In the genomic region with DNA sequence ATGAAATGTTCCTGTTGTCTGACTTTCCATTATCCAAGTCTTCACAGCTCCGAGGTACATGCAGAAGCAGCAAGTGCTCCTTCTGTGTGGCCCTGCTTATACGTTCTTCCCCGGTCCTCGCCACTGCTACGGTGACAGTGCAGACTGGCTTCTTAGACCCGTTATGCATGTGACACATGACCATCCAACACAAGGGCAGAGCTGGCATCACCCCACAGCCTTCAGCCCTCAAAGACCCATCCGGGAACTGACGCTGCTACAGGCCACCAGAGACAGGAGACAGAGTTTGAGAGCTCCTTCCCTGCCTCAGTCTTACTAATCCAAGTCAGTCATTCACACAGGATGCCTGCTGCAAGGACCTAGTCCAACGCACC, we compare ENCODE assay signal across 19 cellular contexts.
"Had no signal": no experiment of that assay in that cellular context is flagged by ENCODE, and none has a peak within 500 bp of the region (broad histone marks: within the 10 kb centered on the region; RNA-seq: fewer than 3 reads in every experiment).

No MANE protein-coding gene starts in this region.

- H3K27ac Mint-ChIP-seq: activated B cell treated with CpG ODN at 0.5 μM for 24 hours; activated CD4-positive, alpha-beta T cell treated with anti-CD3 and anti-CD28 coated beads, Interleukin-2, amount 10 ng/mL, durations not matched to agents 24 days and 14 days; activated CD8-positive, alpha-beta T cell treated with anti-CD3 and anti-CD28 coated beads, Interleukin-2, amount 10 ng/mL, durations not matched to agents 7 days and 5 days; activated naive CD4-positive, alpha-beta T cell treated with anti-CD3 and anti-CD28 coated beads, Interleukin-2, amount 50 U/mL, for 24 hours; progenitor cell of endocrine pancreas; stimulated activated naive CD8-positive, alpha-beta T cell treated with anti-CD3 and anti-CD28 coated beads, Interleukin-15, Interleukin-2, amounts not matched to agents 100 ng/mL and 50 ng/mL, for 24 hours; type B pancreatic cell had no signal

- H3K9me3 Mint-ChIP-seq: activated B cell treated with CpG ODN at 0.5 μM for 24 hours; activated CD4-positive, alpha-beta T cell treated with anti-CD3 and anti-CD28 coated beads, Interleukin-2, amount 10 ng/mL, durations not matched to agents 24 days and 14 days; activated naive CD4-positive, alpha-beta T cell treated with anti-CD3 and anti-CD28 coated beads, Interleukin-2, amount 50 U/mL, for 24 hours; memory B cell; natural killer cell; stimulated activated naive CD8-positive, alpha-beta T cell treated with anti-CD3 and anti-CD28 coated beads, Interleukin-15, Interleukin-2, amounts not matched to agents 100 ng/mL and 50 ng/mL, for 24 hours; type B pancreatic cell had no signal

- H3K4me2 ChIP-seq: hepatocyte had no signal

- H3K79me2 ChIP-seq: hepatocyte had no signal

- H3K4me1 Mint-ChIP-seq: activated CD4-positive, alpha-beta T cell treated with anti-CD3 and anti-CD28 coated beads, Interleukin-2, amount 10 ng/mL, durations not matched to agents 24 days and 14 days; activated naive CD4-positive, alpha-beta T cell treated with anti-CD3 and anti-CD28 coated beads, Interleukin-2, amount 50 U/mL, for 24 hours had no signal

- H2AFZ ChIP-seq: hepatocyte had no signal

- H3K27me3 Mint-ChIP-seq: activated B cell treated with CpG ODN at 0.5 μM for 24 hours; activated CD4-positive, alpha-beta T cell treated with anti-CD3 and anti-CD28 coated beads, Interleukin-2, amount 10 ng/mL, durations not matched to agents 24 days and 14 days; activated naive CD4-positive, alpha-beta T cell treated with anti-CD3 and anti-CD28 coated beads, Interleukin-2, amount 50 U/mL, for 24 hours; memory B cell; progenitor cell of endocrine pancreas; stimulated activated naive CD8-positive, alpha-beta T cell treated with anti-CD3 and anti-CD28 coated beads, Interleukin-15, Interleukin-2, amounts not matched to agents 100 ng/mL and 50 ng/mL, for 24 hours; type B pancreatic cell had no signal

- H3K4me3 Mint-ChIP-seq: activated B cell treated with CpG ODN at 0.5 μM for 24 hours; activated CD4-positive, alpha-beta T cell treated with anti-CD3 and anti-CD28 coated beads, Interleukin-2, amount 10 ng/mL, durations not matched to agents 24 days and 14 days; activated CD8-positive, alpha-beta T cell treated with anti-CD3 and anti-CD28 coated beads, Interleukin-2, amount 10 ng/mL, durations not matched to agents 7 days and 5 days; activated naive CD4-positive, alpha-beta T cell treated with anti-CD3 and anti-CD28 coated beads, Interleukin-2, amount 50 U/mL, for 24 hours; memory B cell; natural killer cell; stimulated activated naive CD8-positive, alpha-beta T cell treated with anti-CD3 and anti-CD28 coated beads, Interleukin-15, Interleukin-2, amounts not matched to agents 100 ng/mL and 50 ng/mL, for 24 hours; type B pancreatic cell had no signal

- ATAC-seq: activated CD8-positive, alpha-beta T cell treated with anti-CD3 and anti-CD28 coated beads, Interleukin-2, amount 10 ng/mL, durations not matched to agents 7 days and 5 days; left lobe of liver; natural killer cell; right cardiac atrium had no signal

- DNase-seq: activated B cell treated with CpG ODN at 0.5 μM for 24 hours; activated CD4-positive, alpha-beta T cell treated with anti-CD3 and anti-CD28 coated beads, Interleukin-2, amount 10 ng/mL, durations not matched to agents 24 days and 14 days; activated CD8-positive, alpha-beta memory T cell treated with anti-CD3 and anti-CD28 coated beads, Interleukin-2, amount 50 U/mL, for 4 hours; activated CD8-positive, alpha-beta T cell treated with anti-CD3 and anti-CD28 coated beads, Interleukin-2, amount 10 ng/mL, durations not matched to agents 7 days and 5 days; activated effector memory CD4-positive, alpha-beta T cell treated with anti-CD3 and anti-CD28 coated beads, Interleukin-2, amount 50 U/mL, for 16 hours; activated T-cell treated with anti-CD3 and anti-CD28 coated beads, Interleukin-2, amount 50 U/mL, for 48 hours; adrenal gland; natural killer cell; nucleus accumbens; T-helper 2 cell had no signal

- H3K9me3 ChIP-seq: adrenal gland, suprapubic skin had no signal

- H3K27ac ChIP-seq: adrenal gland, hepatocyte, suprapubic skin had no signal

- H3K27me3 ChIP-seq: adrenal gland, hepatocyte, suprapubic skin had no signal

- H3K4me3 ChIP-seq: adrenal gland, hepatocyte, suprapubic skin had no signal
